ENCODE assay signal across 11 cellular contexts in genomic region chr16:70681382-70682238, GRCh38. TPM values are rescaled to one million over a fixed set of nuclear protein-coding genes. Genes with fewer than 3 reads are reported as not detected.
DNase-seq lines count a peak whose midpoint lies in the region; ATAC-seq and TF ChIP-seq lines count a peak whose summit lies in the region.
"Had no signal": no experiment of that assay in that cellular context is flagged by ENCODE, and none has a peak within 500 bp of the region (broad histone marks: within the 10 kb centered on the region; RNA-seq: fewer than 3 reads in every experiment).

No MANE protein-coding gene starts in this region.

- H3K79me1 ChIP-seq in mesendoderm (ENCODE audit: low read length): peaks cover 2% of the 10 kb centered on the region

- TF ChIP-seq CTCF in breast epithelium (IDR thresholded peaks at IDR 0.05) (no peak), lower leg skin (IDR thresholded peaks at IDR 0.05) (no peak)

- no peak overlapping the region for H4K5ac ChIP-seq in mesendoderm (ENCODE audit: low read length)

- DNase-seq in COLO829 (ENCODE audit: low spot score) (peak; percentile 56), breast epithelium (ENCODE audit: low spot score in 2 of 2) (no peak), inferior parietal cortex (ENCODE audit: extremely low spot score) (peak; percentile 71), sciatic nerve (ENCODE audit: low spot score) (no peak), mesendoderm (no peak), H7 (no peak), lower leg skin (ENCODE audit: low spot score in 2 of 2) (no peak)
- DNase-seq: NCI-H2107 had no signal

- no peaks in the 10 kb centered on the region for H3K9me3 ChIP-seq in breast epithelium

- peak overlapping the region; percentile 85 to 93 for H3K27ac ChIP-seq in breast epithelium
- no peak overlapping the region for H3K27ac ChIP-seq in mesendoderm (ENCODE audit: low read depth, low read length)

- no peaks in the 10 kb centered on the region for H3K79me2 ChIP-seq in mesendoderm (ENCODE audit: control insufficient read depth, insufficient read depth, low read length)

- ATAC-seq in sciatic nerve (peak; percentile 61), HG03045 (IDR thresholded peaks at IDR 0.05; ENCODE audit: unreplicated experiment) (no peak)

- TF ChIP-seq POLR2A in breast epithelium (IDR thresholded peaks at IDR 0.05): no peak
- TF ChIP-seq POLR2A in lower leg skin (IDR thresholded peaks at IDR 0.05): no peak

- intact Hi-C loops in breast epithelium (cut with DNase I; ENCODE audit: low total_unique reads): loop anchor here (5.0 kb wide), 2 partner anchors 56 to 91 kb away; no protein-coding TSS in a partner anchor
- intact Hi-C loops in sciatic nerve (cut with DNase I): no loop called here
- intact Hi-C loops in lower leg skin (cut with DNase I; ENCODE audit: low total_unique reads): loop anchor here (5.0 kb wide), 1 partner anchor 81 kb away; no protein-coding TSS in a partner anchor

- H3K23ac ChIP-seq in mesendoderm (ENCODE audit: low read length): no peak overlapping the region

- peaks cover 17 to 52% of the 10 kb centered on the region in 2 donors for H3K4me1 ChIP-seq in breast epithelium
- peaks cover 3% of the 10 kb centered on the region for H3K4me1 ChIP-seq in mesendoderm (ENCODE audit: control insufficient read depth, low read depth, low read length)

- no CpG with 5 or more reads among the region's 13 CpGs for WGBS in mesendoderm (ENCODE audit: extremely low coverage, insufficient coverage, low lambda C conversion rate)
- 47 to 60% methylated on average over 9 of the region's 13 CpGs for WGBS in lower leg skin, 2 donors

- H3K4ac ChIP-seq in mesendoderm (ENCODE audit: low read depth, low read length): no peak overlapping the region

- H3K18ac ChIP-seq in mesendoderm (ENCODE audit: low read length): no peak overlapping the region

- H3K36me3 ChIP-seq in breast epithelium (no peaks in the 10 kb centered on the region), mesendoderm (ENCODE audit: control insufficient read depth, insufficient read depth, low read length) (peaks cover 1% of the 10 kb centered on the region), H7 (replicated peaks; ENCODE audit: control insufficient read depth, insufficient read depth, low read length) (peaks cover 2% of the 10 kb centered on the region; the same call in 1 of the 2 replicates)

- H3K9ac ChIP-seq in mesendoderm (ENCODE audit: low read length): no peak overlapping the region

- no peak overlapping the region for H2BK120ac ChIP-seq in mesendoderm (ENCODE audit: low read depth, low read length)

- H3K27me3 ChIP-seq in breast epithelium (no peaks in the 10 kb centered on the region), mesendoderm (ENCODE audit: insufficient read depth, low read length, poor library complexity) (no peaks in the 10 kb centered on the region), H7 (ENCODE audit: control insufficient read depth, insufficient read depth, low read length) (0 out of 2 replicates have a peak, but pooled peaks cover 2% of the 10 kb centered on the region)

- no peak overlapping the region for H2BK15ac ChIP-seq in mesendoderm (replicated peaks; ENCODE audit: low read depth)

- no peak overlapping the region for H2BK5ac ChIP-seq in mesendoderm (ENCODE audit: low read length)

- no peak overlapping the region for H4K8ac ChIP-seq in mesendoderm (ENCODE audit: low read depth, low read length)

- H2AK5ac ChIP-seq in mesendoderm (ENCODE audit: low read length): no peak overlapping the region

- no peak overlapping the region for H3K4me2 ChIP-seq in mesendoderm (ENCODE audit: low read length)

- H3K56ac ChIP-seq in mesendoderm (ENCODE audit: low read length): no peak overlapping the region

- peak overlapping the region in 2 of 3 donors; percentile 2 to 54 for H3K4me3 ChIP-seq in breast epithelium
- H3K4me3 ChIP-seq in mesendoderm (ENCODE audit: low read length): no peak overlapping the region
- no peak overlapping the region for H3K4me3 ChIP-seq in H7 (ENCODE audit: insufficient read depth, low read depth, low read length)
- no peak overlapping the region for H3K4me3 ChIP-seq in lower leg skin (ENCODE audit: low read depth, poor library complexity, severe bottlenecking)

RNA-seq across cellular contexts. Expression of gene MTSS2, which starts 4.2 kb away (rescaled TPM):
- total RNA-seq in breast epithelium (10 to 100 TPM in 2 of 3 donors, 1 to 10 TPM in 1; 9.4 to 28.8 (median 22.8) TPM), sciatic nerve (75.9 TPM), lower leg skin (10 to 100 TPM; 18.4 to 55.5 (median 25.2) TPM)
- polyA plus RNA-seq in mesendoderm (2013, experiment 1 of 2): 43.1 TPM
- 46.9 TPM for polyA plus RNA-seq in mesendoderm (2013, experiment 2 of 2)
- total RNA-seq in H7 (2014; rRNA removed; shearing (Covaris generic)): 30.7 and 44.8 TPM in 2 replicates
- polyA plus RNA-seq: CD4-positive, alpha-beta memory T cell had no signal

RNA-seq across cellular contexts. Expression of gene IL34, which starts 35.3 kb away (rescaled TPM):
- total RNA-seq in breast epithelium (10 to 100 TPM in 1 of 3 donors, 1 to 10 TPM in 1, under 1 TPM in 1; 0.64 to 37.9 (median 7.5) TPM), sciatic nerve (64.0 TPM), lower leg skin (100 to 1,000 TPM in 3 of 4 donors, 10 to 100 TPM in 1; 96.9 to 158 (median 129) TPM)
- polyA plus RNA-seq in mesendoderm (2013, experiment 1 of 2): 4.1 TPM
- polyA plus RNA-seq in mesendoderm (2013, experiment 2 of 2): 4.1 TPM
- 8.5 and 8.8 TPM in 2 replicates for total RNA-seq in H7 (2014; rRNA removed; shearing (Covaris generic))
- total RNA-seq: CD4-positive, alpha-beta memory T cell; H4 had no signal
- polyA plus RNA-seq: CD4-positive, alpha-beta memory T cell had no signal

Comparison
In these comparisons a context has a peak if more than half of its experiments do, and no peak if none do; other contexts are left out.
1. DNase-seq: peak in COLO829 (single experiment) and inferior parietal cortex (single experiment); none in breast epithelium (0 of 2), sciatic nerve (single experiment), mesendoderm (single experiment), H7 (single experiment) and lower leg skin (0 of 2).
2. H3K4me3 ChIP-seq: peak in breast epithelium (2 of 3); none in mesendoderm (single experiment), H7 (single experiment) and lower leg skin (single experiment).